ENCODE assay signal across 10 cellular contexts in genomic region chr6:138493413-138493812, GRCh38. TPM values are rescaled to one million over a fixed set of nuclear protein-coding genes. Genes with fewer than 3 reads are reported as not detected.
DNase-seq lines count a peak whose midpoint lies in the region; ATAC-seq, FAIRE-seq and TF ChIP-seq lines count a peak whose summit lies in the region.
"Had no signal": no experiment of that assay in that cellular context is flagged by ENCODE, and none has a peak within 500 bp of the region (broad histone marks: within the 10 kb centered on the region; RNA-seq: fewer than 3 reads in every experiment).

No MANE protein-coding gene starts in this region.

- no peak overlapping the region for H3K23ac ChIP-seq in mesendoderm (ENCODE audit: low read length)

- H3K36me3 ChIP-seq in esophagus (ENCODE audit: control insufficient read depth in 2 of 2, insufficient read depth in 2 of 2, low read length in 1 of 2): no peaks in the 10 kb centered on the region
- H3K36me3 ChIP-seq in mesendoderm (ENCODE audit: control insufficient read depth, insufficient read depth, low read length): no peaks in the 10 kb centered on the region

- ATAC-seq in GM21515 (IDR thresholded peaks at IDR 0.05; ENCODE audit: unreplicated experiment) (no peak), HG02623 (IDR thresholded peaks at IDR 0.05; ENCODE audit: unreplicated experiment) (no peak)

- no peak overlapping the region for H2BK5ac ChIP-seq in mesendoderm (ENCODE audit: low read length)

- no peak for TF ChIP-seq CTCF in AG10803 (conservative IDR thresholded peaks at IDR 0.05; ENCODE audit: low read length)

- DNase-seq in AG10803 (ENCODE audit: low read depth) (peak; percentile 64), NCI-H1105 (lab: John Stamatoyannopoulos, UW) (peak; percentile 6), mesendoderm (peak; percentile 88), Kasumi-1 (lab: John Stamatoyannopoulos, UW) (no peak), GM19239 (ENCODE audit: insufficient read length, low spot score) (no peak)
- DNase-seq: testis had no signal

- peaks cover 17% of the 10 kb centered on the region for H3K79me2 ChIP-seq in mesendoderm (ENCODE audit: control insufficient read depth, insufficient read depth, low read length)

- H3K27me3 ChIP-seq in esophagus (ENCODE audit: control insufficient read depth in 1 of 2, insufficient read depth in 2 of 2, low read length in 2 of 2): no peaks in the 10 kb centered on the region
- no peaks in the 10 kb centered on the region for H3K27me3 ChIP-seq in mesendoderm (ENCODE audit: insufficient read depth, low read length, poor library complexity)
- H3K27me3 ChIP-seq: testis had no signal

- no peak overlapping the region for H4K8ac ChIP-seq in mesendoderm (ENCODE audit: low read depth, low read length)

- H3K9ac ChIP-seq in mesendoderm (ENCODE audit: low read length): no peak overlapping the region

- 22 to 23% methylated on average over 5 of the region's 5 CpGs for WGBS in esophagus, 2 donors
- WGBS in mesendoderm (ENCODE audit: extremely low coverage, insufficient coverage, low lambda C conversion rate): no CpG with 5 or more reads among the region's 5 CpGs

- no peak overlapping the region for H3K4ac ChIP-seq in mesendoderm (ENCODE audit: low read depth, low read length)

- H3K4me3 ChIP-seq in AG10803 (ENCODE audit: low read length) (no peak overlapping the region), esophagus (ENCODE audit: low read depth in 1 of 2, low read length in 2 of 2) (no peak overlapping the region), mesendoderm (ENCODE audit: low read length) (no peak overlapping the region)
- H3K4me3 ChIP-seq: skin epidermis, testis had no signal

- H2AK5ac ChIP-seq in mesendoderm (ENCODE audit: low read length): no peak overlapping the region

- H4K5ac ChIP-seq in mesendoderm (ENCODE audit: low read length): no peak overlapping the region

- H2BK15ac ChIP-seq in mesendoderm (replicated peaks; ENCODE audit: low read depth): no peak overlapping the region

- H3K9me3 ChIP-seq in esophagus (ENCODE audit: control insufficient read depth in 2 of 2, insufficient read depth in 1 of 2, low read depth in 1 of 2, low read length in 1 of 2): no peaks in the 10 kb centered on the region
- H3K9me3 ChIP-seq: testis had no signal

- no peak overlapping the region for H3K56ac ChIP-seq in mesendoderm (ENCODE audit: low read length)

- H3K27ac ChIP-seq in esophagus (ENCODE audit: low read depth in 2 of 2, low read length in 1 of 2) (peak overlapping the region; percentile 4 to 47), mesendoderm (ENCODE audit: low read depth, low read length) (no peak overlapping the region)
- H3K27ac ChIP-seq: testis had no signal

- no peak overlapping the region for H2BK120ac ChIP-seq in mesendoderm (ENCODE audit: low read depth, low read length)

- FAIRE-seq in GM19239 (lab: Jason Lieb, UNC): no peak

- H3K4me2 ChIP-seq in mesendoderm (ENCODE audit: low read length): no peak overlapping the region

- H3K79me1 ChIP-seq in mesendoderm (ENCODE audit: low read length): peaks cover 5% of the 10 kb centered on the region

- H3K4me1 ChIP-seq in esophagus (ENCODE audit: control insufficient read depth in 2 of 2, insufficient read depth in 2 of 2, low read length in 1 of 2) (peaks cover 3 to 5% of the 10 kb centered on the region in 2 donors), mesendoderm (ENCODE audit: control insufficient read depth, low read depth, low read length) (peaks cover 5% of the 10 kb centered on the region)
- H3K4me1 ChIP-seq: testis had no signal

- no peak overlapping the region for H3K18ac ChIP-seq in mesendoderm (ENCODE audit: low read length)

RNA-seq across cellular contexts. Expression of gene NHSL1, which starts 5.9 kb away (rescaled TPM):
- 10 to 100 TPM in 1 of 2 donors, 1 to 10 TPM in 1; 6.5 to 12.9 TPM for polyA plus RNA-seq in esophagus
- 23.1 TPM for polyA plus RNA-seq in mesendoderm (2013, experiment 1 of 2)
- polyA plus RNA-seq in mesendoderm (2013, experiment 2 of 2): 23.1 TPM

Comparison
In these comparisons a context has a peak if more than half of its experiments do, and no peak if none do; other contexts are left out.
1. DNase-seq: peak in AG10803 (single experiment), NCI-H1105 (single experiment) and mesendoderm (single experiment); none in Kasumi-1 (0 of 2) and GM19239 (single experiment).